Comparison of ENCODE assay signal across 12 cellular contexts in the genomic region with DNA sequence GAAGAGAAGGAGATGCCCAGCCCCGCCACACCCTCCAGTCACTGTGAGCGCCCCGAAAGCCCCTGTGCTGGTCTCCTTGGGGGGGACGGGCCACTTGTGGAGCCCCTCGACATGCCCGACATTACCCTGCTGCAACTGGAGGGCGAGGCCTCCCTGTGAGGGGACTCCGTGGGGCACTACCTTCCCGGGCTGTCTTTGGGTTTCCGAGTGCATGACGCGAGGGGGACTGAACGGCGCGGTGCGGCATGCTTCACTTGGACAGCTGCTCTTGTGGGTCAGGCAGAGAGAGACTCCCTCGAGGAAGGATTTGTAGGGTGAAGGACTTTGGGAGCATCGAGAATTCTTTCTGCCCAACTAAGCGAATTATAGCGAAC. TPM values are rescaled to one million over a fixed set of nuclear protein-coding genes. Genes with fewer than 3 reads are reported as not detected.
DNase-seq lines count a peak whose midpoint lies in the region; ATAC-seq and TF ChIP-seq lines count a peak whose summit lies in the region.
"Had no signal": no experiment of that assay in that cellular context is flagged by ENCODE, and none has a peak within 500 bp of the region (broad histone marks: within the 10 kb centered on the region; RNA-seq: fewer than 3 reads in every experiment).

No MANE protein-coding gene starts in this region.

- peaks cover 6 to 25% (median 10%) of the 10 kb centered on the region in 4 donors for H3K4me1 Mint-ChIP-seq in CD4-positive, alpha-beta memory T cell
- H3K4me1 Mint-ChIP-seq in T-helper 17 cell: peaks cover 16% of the 10 kb centered on the region

- peak overlapping the region; percentile 89 for H2AFZ ChIP-seq in hepatocyte

- H3K9me3 ChIP-seq in CD4-positive, alpha-beta memory T cell (ENCODE audit: control insufficient read depth in 1 of 2, low read length in 2 of 2): no peaks in the 10 kb centered on the region
- no peaks in the 10 kb centered on the region for H3K9me3 ChIP-seq in T-helper 17 cell (ENCODE audit: control insufficient read depth, low read length, poor library complexity, severe bottlenecking)
- no peaks in the 10 kb centered on the region for H3K9me3 ChIP-seq in hepatocyte (ENCODE audit: low read depth)

- no peak overlapping the region for H3K27ac ChIP-seq in CD4-positive, alpha-beta memory T cell (ENCODE audit: low read depth, low read length)
- no peak overlapping the region for H3K27ac ChIP-seq in hepatocyte
- no peak overlapping the region for H3K27ac ChIP-seq in rectal smooth muscle tissue (ENCODE audit: low read depth, low read length)

- no peaks in the 10 kb centered on the region for H3K9me2 ChIP-seq in hepatocyte (replicated peaks; ENCODE audit: insufficient read depth)

- no peak for TF ChIP-seq CTCF in hepatocyte (IDR thresholded peaks at IDR 0.05; ENCODE audit: poor library complexity)

- no peaks in the 10 kb centered on the region for H4K20me1 ChIP-seq in hepatocyte (ENCODE audit: insufficient read depth, poor library complexity, severe bottlenecking)

- H3K36me3 Mint-ChIP-seq in CD4-positive, alpha-beta memory T cell: peaks cover 0 to 7% of the 10 kb centered on the region in 2 donors
- peaks cover 5% of the 10 kb centered on the region for H3K36me3 Mint-ChIP-seq in T-helper 17 cell (ENCODE audit: low read depth)

- H3K27me3 Mint-ChIP-seq in CD4-positive, alpha-beta memory T cell: peaks cover 13 to 15% of the 10 kb centered on the region in 2 donors
- peaks cover 33% of the 10 kb centered on the region for H3K27me3 Mint-ChIP-seq in T-helper 17 cell

- 22% methylated on average over 20 of the region's 20 CpGs for WGBS in hepatocyte (ENCODE audit: low lambda C conversion rate, missing lambda C conversion rate)

- no peak for DNase-seq in CD4-positive, alpha-beta memory T cell
- no peak for DNase-seq in T-helper 17 cell
- no peak for DNase-seq in hepatocyte (ENCODE audit: low spot score)
- DNase-seq in dermis blood vessel endothelial cell: no peak
- DNase-seq in DMS79 (lab: John Stamatoyannopoulos, UW): no peak
- DNase-seq: GDM1; NCI-H1436 treated with DMSO at 0.1 percent for 48 hours; stimulated activated CD4-positive, alpha-beta T cell treated with anti-CD3 and anti-CD28 coated beads, Interleukin-12 subunit alpha, Interleukin-12 subunit beta, amount 100 ng/mL, for 4 hours had no signal

- H3K9ac ChIP-seq in rectal smooth muscle tissue (ENCODE audit: low read length): no peak overlapping the region

- no peak for ATAC-seq in T-helper 17 cell
- ATAC-seq in GM18909 (IDR thresholded peaks at IDR 0.05; ENCODE audit: poor library complexity, unreplicated experiment): no peak
- no peak for ATAC-seq in GM21786 (IDR thresholded peaks at IDR 0.05; ENCODE audit: unreplicated experiment)

- H3K27ac Mint-ChIP-seq in CD4-positive, alpha-beta memory T cell: peak overlapping the region in 6 of 7 donors; percentile 42 to 74 (median 63)
- peak overlapping the region; percentile 90 for H3K27ac Mint-ChIP-seq in T-helper 17 cell

- H3K9me3 Mint-ChIP-seq in CD4-positive, alpha-beta memory T cell: no peaks in the 10 kb centered on the region

- CTCF ChIA-PET in CD4-positive, alpha-beta memory T cell (lab: Charles Lee; ENCODE audit: partially characterized antibody): interaction anchor here (0.8 to 8.2 kb wide), 5 partner anchors 9 to 371 kb away, joined by 3 to 127 read pairs (median 4); a partner anchor contains a TSS

- no peaks in the 10 kb centered on the region for H3K79me2 ChIP-seq in hepatocyte

- H3K4me1 ChIP-seq in CD4-positive, alpha-beta memory T cell (ENCODE audit: insufficient read depth, low read length): peaks cover 15% of the 10 kb centered on the region
- H3K4me1 ChIP-seq in hepatocyte (ENCODE audit: insufficient read depth) (peaks cover 12% of the 10 kb centered on the region), rectal smooth muscle tissue (ENCODE audit: control insufficient read depth, insufficient read depth, low read length) (no peaks in the 10 kb centered on the region)

- POLR2A ChIA-PET in CD4-positive, alpha-beta memory T cell (lab: Charles Lee; ENCODE audit: partially characterized antibody): interaction anchor here (2.2 to 3.4 kb wide), 2 partner anchors 14 to 27 kb away, joined by 7 to 65 read pairs; a partner anchor contains a TSS

- no peaks in the 10 kb centered on the region for H3K27me3 ChIP-seq in CD4-positive, alpha-beta memory T cell (ENCODE audit: insufficient read depth, low read length)
- H3K27me3 ChIP-seq in hepatocyte (peaks cover 42% of the 10 kb centered on the region), rectal smooth muscle tissue (ENCODE audit: control insufficient read depth, insufficient read depth, low read length) (peaks cover 12% of the 10 kb centered on the region)

- H3K4me2 ChIP-seq in hepatocyte: peak overlapping the region; percentile 87

- intact Hi-C loops in CD4-positive, alpha-beta memory T cell (cut with micrococcal nuclease): loop anchor here (5.0 kb wide), 1 partner anchor 168 kb away; a partner anchor contains a TSS

- peak overlapping the region; percentile 47 to 96 (median 81) for H3K4me3 Mint-ChIP-seq in CD4-positive, alpha-beta memory T cell
- H3K4me3 Mint-ChIP-seq in T-helper 17 cell: peak overlapping the region; percentile 96

- no peaks in the 10 kb centered on the region for H3K36me3 ChIP-seq in CD4-positive, alpha-beta memory T cell (ENCODE audit: insufficient read depth, low read length)
- no peaks in the 10 kb centered on the region for H3K36me3 ChIP-seq in hepatocyte (replicated peaks; ENCODE audit: insufficient read depth, low read depth)
- H3K36me3 ChIP-seq in rectal smooth muscle tissue (ENCODE audit: control insufficient read depth, insufficient read depth, low read length): no peaks in the 10 kb centered on the region

- peak overlapping the region in 1 of 2 donors; percentile 99 for H3K4me3 ChIP-seq in CD4-positive, alpha-beta memory T cell (ENCODE audit: low read length in 2 of 2)
- H3K4me3 ChIP-seq in hepatocyte: peak overlapping the region; percentile 57
- H3K4me3 ChIP-seq in rectal smooth muscle tissue (ENCODE audit: low read length): peak overlapping the region; percentile 50

RNA-seq across cellular contexts. Expression of a gene that starts 1.1 kb away (rescaled TPM):
- under 1 TPM; 0.42 to 0.47 TPM for total RNA-seq in CD4-positive, alpha-beta memory T cell
- polyA plus RNA-seq in CD4-positive, alpha-beta memory T cell: under 1 TPM in 1 of 2 donors, not detected in 1; 0.15 TPM
- total RNA-seq in T-helper 17 cell (1 to 10 TPM; 7.5 to 8.6 TPM), hepatocyte (4.8 and 7.7 TPM in 2 replicates), dermis blood vessel endothelial cell (0.05 TPM in 1 of 2 replicates, not detected in the other)
- polyA plus RNA-seq in hepatocyte: 13.8 and 19.4 TPM in 2 replicates

RNA-seq across cellular contexts. Expression of a gene that starts 18.6 kb away (rescaled TPM):
- total RNA-seq in CD4-positive, alpha-beta memory T cell: not detected
- not detected for polyA plus RNA-seq in CD4-positive, alpha-beta memory T cell
- total RNA-seq in T-helper 17 cell (not detected), hepatocyte (not detected in 2 replicates), dermis blood vessel endothelial cell (0.09 TPM in 1 of 2 replicates, not detected in the other)
- polyA plus RNA-seq in hepatocyte: 0.29 TPM in 1 of 2 replicates, not detected in the other
- total RNA-seq: T-helper 1 cell treated with Interleukin-12 subunit alpha and Interleukin-12 subunit beta and Interleukin-4 antibody, amounts not matched to agents 30 ng/mL and 1 ng/mL, for 36 hours had no signal

RNA-seq across cellular contexts. Expression of a gene that starts 27.2 kb away (rescaled TPM):
- total RNA-seq in CD4-positive, alpha-beta memory T cell: 10 to 100 TPM; 61.0 to 64.6 TPM
- polyA plus RNA-seq in CD4-positive, alpha-beta memory T cell: 10 to 100 TPM; 63.1 to 64.1 TPM
- total RNA-seq in T-helper 17 cell (10 to 100 TPM; 39.0 to 59.6 TPM), hepatocyte (22.4 and 27.2 TPM in 2 replicates), dermis blood vessel endothelial cell (18.2 and 24.0 TPM in 2 replicates)
- polyA plus RNA-seq in hepatocyte: 24.8 and 29.0 TPM in 2 replicates
